9 cellular contexts compared by ENCODE assay signal in the genomic region with DNA sequence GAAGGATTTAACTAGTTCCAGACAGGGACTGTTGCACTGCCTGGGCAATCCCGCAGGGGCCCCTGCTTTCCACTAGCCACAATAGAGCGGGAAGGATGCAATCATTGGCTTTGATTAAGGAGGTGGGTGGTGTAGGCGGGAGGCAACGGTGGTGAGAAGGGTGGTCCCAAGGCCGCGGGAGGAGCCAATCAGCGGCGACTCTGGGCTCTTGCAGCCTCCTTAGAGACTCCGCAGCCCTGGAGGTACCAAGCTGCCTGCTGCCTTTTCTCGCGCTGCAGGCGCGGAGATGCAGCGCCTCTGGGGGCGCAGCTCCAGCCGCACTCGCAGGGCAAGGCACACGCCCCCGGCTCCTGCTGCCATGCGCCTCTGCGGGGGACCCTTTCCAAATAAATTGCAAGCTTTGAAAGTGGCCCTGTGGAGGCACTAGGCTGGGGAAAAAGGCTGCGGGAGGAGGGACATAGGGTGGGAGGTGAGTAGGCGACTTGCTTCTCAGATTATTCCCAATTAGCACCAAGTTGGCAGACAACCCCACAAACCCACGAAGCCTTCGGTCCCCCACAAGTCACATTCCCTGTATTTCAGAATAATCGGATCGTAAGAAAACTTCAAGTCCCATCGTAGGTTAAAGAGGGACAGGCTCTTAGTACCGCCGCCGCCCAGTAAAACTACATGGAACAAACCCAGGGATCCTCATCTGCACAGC. TPM values are rescaled to one million over a fixed set of nuclear protein-coding genes. Genes with fewer than 3 reads are reported as not detected.
DNase-seq lines count a peak whose midpoint lies in the region; ATAC-seq and TF ChIP-seq lines count a peak whose summit lies in the region.
"Had no signal": no experiment of that assay in that cellular context is flagged by ENCODE, and none has a peak within 500 bp of the region (broad histone marks: within the 10 kb centered on the region; RNA-seq: fewer than 3 reads in every experiment).

No MANE protein-coding gene starts in this region.

- H3K4me1 ChIP-seq in hepatocyte (ENCODE audit: insufficient read depth), result peaks cover 14% of the 10 kb centered on the region

- no peaks in the 10 kb centered on the region for H3K9me3 ChIP-seq in hepatocyte (ENCODE audit: low read depth)

- H3K9me3 Mint-ChIP-seq in stimulated activated memory B cell treated with anti-CD40 and anti-IgM and Interleukin-4, amounts not matched to agents 10 μg/mL and 1 μg/mL and 100 μg/mL, for 72 hours, result peaks cover 3% of the 10 kb centered on the region

- no peak overlapping the region for H2AFZ ChIP-seq in hepatocyte

- no peak overlapping the region for H3K4me3 ChIP-seq in hepatocyte

- H3K4me2 ChIP-seq in hepatocyte, result peak overlapping the region; percentile 95

- H3K36me3 ChIP-seq in hepatocyte (replicated peaks; ENCODE audit: insufficient read depth, low read depth), result no peaks in the 10 kb centered on the region

- TF ChIP-seq CTCF in hepatocyte (IDR thresholded peaks at IDR 0.05; ENCODE audit: poor library complexity), result peak; percentile 15

- DNase-seq in left cardiac atrium (no peak), Right ventricle myocardium inferior (ENCODE audit: missing footprints) (no peak), RPMI8226 (peak; percentile 34), hepatocyte (ENCODE audit: low spot score) (peak; percentile 36), NCI-H2029 (lab: John Stamatoyannopoulos, UW) (no peak), NCI-H2171 treated with DMSO at 0.1 percent for 48 hours (lab: John Stamatoyannopoulos, UW) (no peak)
- no peak for DNase-seq in effector CD8-positive, alpha-beta T cell (lab: John Stamatoyannopoulos, UW)

- no peaks in the 10 kb centered on the region for H3K79me2 ChIP-seq in hepatocyte

- H3K4me1 Mint-ChIP-seq in stimulated activated memory B cell treated with anti-CD40 and anti-IgM and Interleukin-4, amounts not matched to agents 10 μg/mL and 1 μg/mL and 100 μg/mL, for 72 hours, result peaks cover 19% of the 10 kb centered on the region

- ATAC-seq in left cardiac atrium (peak; percentile 12 to 18), Right ventricle myocardium inferior (no peak)
- no peak for ATAC-seq in stimulated activated memory B cell treated with anti-CD40 and anti-IgM and Interleukin-4, amounts not matched to agents 10 μg/mL and 1 μg/mL and 100 μg/mL, for 72 hours

- WGBS in hepatocyte (ENCODE audit: low lambda C conversion rate, missing lambda C conversion rate), result 2% methylated on average over 31 of the region's 31 CpGs

- no peak overlapping the region for H3K27ac Mint-ChIP-seq in stimulated activated memory B cell treated with anti-CD40 and anti-IgM and Interleukin-4, amounts not matched to agents 10 μg/mL and 1 μg/mL and 100 μg/mL, for 72 hours

- intact Hi-C loops in left cardiac atrium (cut with DNase I), result no loop called here
- intact Hi-C loops in Right ventricle myocardium inferior (cut with DNase I), result no loop called here

- H3K4me3 Mint-ChIP-seq in stimulated activated memory B cell treated with anti-CD40 and anti-IgM and Interleukin-4, amounts not matched to agents 10 μg/mL and 1 μg/mL and 100 μg/mL, for 72 hours, result peak overlapping the region; percentile 45

- no peaks in the 10 kb centered on the region for H3K9me2 ChIP-seq in hepatocyte (replicated peaks; ENCODE audit: insufficient read depth)

- H3K36me3 Mint-ChIP-seq in stimulated activated memory B cell treated with anti-CD40 and anti-IgM and Interleukin-4, amounts not matched to agents 10 μg/mL and 1 μg/mL and 100 μg/mL, for 72 hours, result peaks cover 5% of the 10 kb centered on the region

- no peaks in the 10 kb centered on the region for H4K20me1 ChIP-seq in hepatocyte (ENCODE audit: insufficient read depth, poor library complexity, severe bottlenecking)

- peaks cover 97% of the 10 kb centered on the region for H3K27me3 ChIP-seq in hepatocyte

- H3K27me3 Mint-ChIP-seq in stimulated activated memory B cell treated with anti-CD40 and anti-IgM and Interleukin-4, amounts not matched to agents 10 μg/mL and 1 μg/mL and 100 μg/mL, for 72 hours, result peaks cover 18% of the 10 kb centered on the region

- no peak overlapping the region for H3K27ac ChIP-seq in hepatocyte
- H3K27ac ChIP-seq: skin epidermis had no signal

RNA-seq across cellular contexts. Expression of gene KCNA1, which starts 0.9 kb away (rescaled TPM):
- total RNA-seq in left cardiac atrium (not detected), Right ventricle myocardium inferior (not detected), hepatocyte (0.27 and 0.36 TPM in 2 replicates)
- not detected in 2 replicates for polyA plus RNA-seq in hepatocyte

Comparison
In these comparisons a context has a peak if more than half of its experiments do, and no peak if none do; other contexts are left out.
1. ATAC-seq: peak in left cardiac atrium (2 of 2); none in Right ventricle myocardium inferior (single experiment) and stimulated activated memory B cell treated with anti-CD40 and anti-IgM and Interleukin-4, amounts not matched to agents 10 μg/mL and 1 μg/mL and 100 μg/mL, for 72 hours (single experiment).
2. DNase-seq: peak in RPMI8226 (single experiment) and hepatocyte (single experiment); none in left cardiac atrium (single experiment), Right ventricle myocardium inferior (single experiment), NCI-H2029 (single experiment), effector CD8-positive, alpha-beta T cell (single experiment) and NCI-H2171 treated with DMSO at 0.1 percent for 48 hours (single experiment).